Comparison of ENCODE assay signal across 21 cellular contexts in genomic region chr1:244989813-244990212, GRCh38.
DNase-seq lines count a peak whose midpoint lies in the region; ATAC-seq, FAIRE-seq and TF ChIP-seq lines count a peak whose summit lies in the region.
"Had no signal": no experiment of that assay in that cellular context is flagged by ENCODE, and none has a peak within 500 bp of the region (broad histone marks: within the 10 kb centered on the region; RNA-seq: fewer than 3 reads in every experiment).

No MANE protein-coding gene starts in this region.

- H3K27ac ChIP-seq in endothelial cell of umbilical vein (ENCODE audit: insufficient read depth, low read depth, low read length) (peak overlapping the region; percentile 34), esophagus squamous epithelium (no peak overlapping the region)
- H3K27ac ChIP-seq: HL-60, SJCRH30 had no signal

- TF ChIP-seq POLR2A in endothelial cell of umbilical vein (IDR thresholded peaks at IDR 0.05; ENCODE audit: low read depth, low read length), result no peak
- no peak for TF ChIP-seq POLR2A in esophagus squamous epithelium (IDR thresholded peaks at IDR 0.05)

- H3K4me1 ChIP-seq in endothelial cell of umbilical vein (ENCODE audit: control insufficient read depth, extremely low read depth, insufficient read depth, low read length) (peaks cover 24% of the 10 kb centered on the region), esophagus squamous epithelium (no peaks in the 10 kb centered on the region)
- H3K4me1 ChIP-seq: BE2C, SJCRH30 had no signal

- H4K20me1 ChIP-seq in endothelial cell of umbilical vein (replicated peaks; ENCODE audit: control insufficient read depth, extremely low read depth, insufficient read depth, low read length), result no peaks in the 10 kb centered on the region

- H3K9me3 ChIP-seq in endothelial cell of umbilical vein (replicated peaks; ENCODE audit: control insufficient read depth, insufficient read depth, low read length) (no peaks in the 10 kb centered on the region), esophagus squamous epithelium (no peaks in the 10 kb centered on the region)
- H3K9me3 ChIP-seq: BE2C, SJCRH30 had no signal

- dilution Hi-C loops in endothelial cell of umbilical vein (cut with MboI; ENCODE audit: extremely low pct_ligation_motif_present, low sequenced_read_pairs), result no loop called here

- POLR2A ChIA-PET in endothelial cell of umbilical vein (lab: Charles Lee) (no interaction called here), WTC11 (lab: Charles Lee) (no interaction called here)

- peak overlapping the region; percentile 5 for H3K4me2 ChIP-seq in endothelial cell of umbilical vein (ENCODE audit: insufficient read depth, low read length)

- no peaks in the 10 kb centered on the region for H3K27me3 Mint-ChIP-seq in WTC11 (ENCODE audit: low read depth)

- WGBS in esophagus squamous epithelium, 2 donors, result 74 to 80% methylated on average over 7 of the region's 7 CpGs

- H3K9ac ChIP-seq in endothelial cell of umbilical vein (replicated peaks; ENCODE audit: extremely low read depth, insufficient read depth, low read length), result no peak overlapping the region

- intact Hi-C loops in endothelial cell of umbilical vein (cut with micrococcal nuclease), result loop anchor here (1.0 kb wide), 1 partner anchor 19 kb away; no protein-coding TSS in a partner anchor
- intact Hi-C loops in Right ventricle myocardium superior (cut with DNase I), result no loop called here
- intact Hi-C loops in esophagus squamous epithelium (cut with DNase I), result no loop called here

- no peaks in the 10 kb centered on the region for H3K9me1 ChIP-seq in endothelial cell of umbilical vein (replicated peaks; ENCODE audit: control insufficient read depth, extremely low read depth, insufficient read depth, low read length)

- H3K4me1 Mint-ChIP-seq in WTC11, result no peaks in the 10 kb centered on the region

- H3K27ac Mint-ChIP-seq in WTC11, result no peak overlapping the region

- no peaks in the 10 kb centered on the region for H3K36me3 Mint-ChIP-seq in WTC11

- BruUV-seq in endothelial cell of umbilical vein (replicated peaks; lab: Mats Ljungman, UMichigan), result no TSS peak

- no peaks in the 10 kb centered on the region for H3K27me3 ChIP-seq in endothelial cell of umbilical vein (ENCODE audit: control insufficient read depth in 2 of 2, insufficient read depth in 2 of 2, low read length in 2 of 2)
- H3K27me3 ChIP-seq in esophagus squamous epithelium, result no peaks in the 10 kb centered on the region
- H3K27me3 ChIP-seq: BE2C, SJCRH30 had no signal

- H3K4me3 ChIP-seq in endothelial cell of umbilical vein (replicated peaks in 1 of 3; ENCODE audit: insufficient read depth in 1 of 3, low read depth in 1 of 3, low read length in 3 of 3) (no peak overlapping the region), esophagus squamous epithelium (no peak overlapping the region)
- H3K4me3 ChIP-seq: SJCRH30 had no signal

- H3K9me3 Mint-ChIP-seq in WTC11, result no peaks in the 10 kb centered on the region

- H2AFZ ChIP-seq in endothelial cell of umbilical vein (ENCODE audit: low read depth, low read length), result no peak overlapping the region

- no peak overlapping the region for H3K4me3 Mint-ChIP-seq in WTC11

- TF ChIP-seq CTCF in endothelial cell of umbilical vein (IDR thresholded peaks at IDR 0.05; ENCODE audit: extremely low read depth in 1 of 2, insufficient read depth in 1 of 2, low read depth in 1 of 2, low read length in 2 of 2) (no peak), esophagus squamous epithelium (IDR thresholded peaks at IDR 0.05) (no peak), WTC11 (IDR thresholded peaks at IDR 0.05) (no peak)

- FAIRE-seq in RCC 7860 (lab: Jason Lieb, UNC) (peak; percentile 90), endothelial cell of umbilical vein (lab: Jason Lieb, UNC) (peak; percentile 76)

- DNase-seq in ELR (ENCODE audit: low read depth), result peak; percentile 61
- DNase-seq in RCC 7860 (ENCODE audit: low spot score), result peak; percentile 82
- peak; percentile 35 for DNase-seq in endothelial cell of umbilical vein (ENCODE audit: low read depth, low spot score)
- DNase-seq in lung microvascular endothelial cell (ENCODE audit: low read depth in 2 of 2), result peak; percentile 76 to 91
- DNase-seq in NCI-H2171 treated with DMSO at 0.1 percent for 48 hours (lab: John Stamatoyannopoulos, UW), result no peak
- no peak for DNase-seq in Right ventricle myocardium superior
- no peak for DNase-seq in esophagus squamous epithelium (lab: John Stamatoyannopoulos, UW)
- no peak for DNase-seq in WTC11 (ENCODE audit: low spot score)
- DNase-seq: activated gamma-delta T cell treated with Interleukin-2 at 50 U/mL for 16 hours; aorta; BE2C; cortex of kidney; DND-41; Kasumi-1; left ventricle myocardium superior; NCI-H1694 treated with DMSO at 0.1 percent for 48 hours; NCI-H446 treated with DMSO at 0.1 percent for 48 hours; SJCRH30; stimulated activated CD4-positive, alpha-beta T cell treated with anti-CD3 and anti-CD28 coated beads, Interleukin-2, amount 100 ng/mL, for 48 hours; T-helper 9 cell had no signal

- H3K36me3 ChIP-seq in endothelial cell of umbilical vein (ENCODE audit: control insufficient read depth in 2 of 2, extremely low read depth in 1 of 2, insufficient read depth in 2 of 2, low read length in 2 of 2) (no peaks in the 10 kb centered on the region), esophagus squamous epithelium (peaks cover 0 to 2% (median 0%) of the 10 kb centered on the region in 3 donors)
- H3K36me3 ChIP-seq: BE2C, SJCRH30 had no signal

- no peak for ATAC-seq in Right ventricle myocardium superior (ENCODE audit: poor library complexity)
- ATAC-seq in WTC11, result no peak
- ATAC-seq: left ventricle myocardium superior had no signal

- no peaks in the 10 kb centered on the region for H3K79me2 ChIP-seq in endothelial cell of umbilical vein (ENCODE audit: control insufficient read depth, insufficient read depth, low read length)

- CTCF ChIA-PET in endothelial cell of umbilical vein (lab: Charles Lee), result interaction anchor here (0.8 to 2.9 kb wide), 2 partner anchors 53 to 188 kb away, joined by 3 to 14 read pairs; no protein-coding TSS in a partner anchor
- CTCF ChIA-PET in WTC11 (lab: Charles Lee), result no interaction called here

TF ChIP-seq in endothelial cell of umbilical vein, 7 proteins besides CTCF, POLR2A, EP300 and RAD21:
- TF ChIP-seq, protein P1, sequence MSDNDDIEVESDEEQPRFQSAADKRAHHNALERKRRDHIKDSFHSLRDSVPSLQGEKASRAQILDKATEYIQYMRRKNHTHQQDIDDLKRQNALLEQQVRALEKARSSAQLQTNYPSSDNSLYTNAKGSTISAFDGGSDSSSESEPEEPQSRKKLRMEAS (IDR thresholded peaks at IDR 0.05; ENCODE audit: insufficient read depth, insufficient read length), result no peak
- TF ChIP-seq MYC (IDR thresholded peaks at IDR 0.05; ENCODE audit: low read depth, low read length), result no peak
- peak; percentile 70 for TF ChIP-seq JUN (IDR thresholded peaks at IDR 0.05; ENCODE audit: borderline replicate concordance, insufficient read depth, insufficient read length, low read depth)
TF ChIP-seq in endothelial cell of umbilical vein: peak in this region for 1.

TF ChIP-seq in WTC11, 78 proteins besides CTCF, POLR2A, EP300 and RAD21:
- TF ChIP-seq, protein P2, sequence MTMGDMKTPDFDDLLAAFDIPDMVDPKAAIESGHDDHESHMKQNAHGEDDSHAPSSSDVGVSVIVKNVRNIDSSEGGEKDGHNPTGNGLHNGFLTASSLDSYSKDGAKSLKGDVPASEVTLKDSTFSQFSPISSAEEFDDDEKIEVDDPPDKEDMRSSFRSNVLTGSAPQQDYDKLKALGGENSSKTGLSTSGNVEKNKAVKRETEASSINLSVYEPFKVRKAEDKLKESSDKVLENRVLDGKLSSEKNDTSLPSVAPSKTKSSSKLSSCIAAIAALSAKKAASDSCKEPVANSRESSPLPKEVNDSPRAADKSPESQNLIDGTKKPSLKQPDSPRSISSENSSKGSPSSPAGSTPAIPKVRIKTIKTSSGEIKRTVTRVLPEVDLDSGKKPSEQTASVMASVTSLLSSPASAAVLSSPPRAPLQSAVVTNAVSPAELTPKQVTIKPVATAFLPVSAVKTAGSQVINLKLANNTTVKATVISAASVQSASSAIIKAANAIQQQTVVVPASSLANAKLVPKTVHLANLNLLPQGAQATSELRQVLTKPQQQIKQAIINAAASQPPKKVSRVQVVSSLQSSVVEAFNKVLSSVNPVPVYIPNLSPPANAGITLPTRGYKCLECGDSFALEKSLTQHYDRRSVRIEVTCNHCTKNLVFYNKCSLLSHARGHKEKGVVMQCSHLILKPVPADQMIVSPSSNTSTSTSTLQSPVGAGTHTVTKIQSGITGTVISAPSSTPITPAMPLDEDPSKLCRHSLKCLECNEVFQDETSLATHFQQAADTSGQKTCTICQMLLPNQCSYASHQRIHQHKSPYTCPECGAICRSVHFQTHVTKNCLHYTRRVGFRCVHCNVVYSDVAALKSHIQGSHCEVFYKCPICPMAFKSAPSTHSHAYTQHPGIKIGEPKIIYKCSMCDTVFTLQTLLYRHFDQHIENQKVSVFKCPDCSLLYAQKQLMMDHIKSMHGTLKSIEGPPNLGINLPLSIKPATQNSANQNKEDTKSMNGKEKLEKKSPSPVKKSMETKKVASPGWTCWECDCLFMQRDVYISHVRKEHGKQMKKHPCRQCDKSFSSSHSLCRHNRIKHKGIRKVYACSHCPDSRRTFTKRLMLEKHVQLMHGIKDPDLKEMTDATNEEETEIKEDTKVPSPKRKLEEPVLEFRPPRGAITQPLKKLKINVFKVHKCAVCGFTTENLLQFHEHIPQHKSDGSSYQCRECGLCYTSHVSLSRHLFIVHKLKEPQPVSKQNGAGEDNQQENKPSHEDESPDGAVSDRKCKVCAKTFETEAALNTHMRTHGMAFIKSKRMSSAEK (CRISPR knock-in tag; IDR thresholded peaks at IDR 0.05; ENCODE audit: borderline replicate concordance), result no peak
- TF ChIP-seq ZNF263 (CRISPR knock-in tag; IDR thresholded peaks at IDR 0.05; ENCODE audit: low read depth), result no peak
- TF ChIP-seq GRHL2 (CRISPR knock-in tag; IDR thresholded peaks at IDR 0.05; ENCODE audit: insufficient replicate concordance, severe bottlenecking), result no peak
- TF ChIP-seq PRRX2 (CRISPR knock-in tag; IDR thresholded peaks at IDR 0.05), result no peak
- no peak for TF ChIP-seq ZNF219 (CRISPR knock-in tag; IDR thresholded peaks at IDR 0.05; ENCODE audit: borderline replicate concordance)

Comparison
In these comparisons a context has a peak if more than half of its experiments do, and no peak if none do; other contexts are left out.
1. DNase-seq: peak in ELR (single experiment), RCC 7860 (single experiment), endothelial cell of umbilical vein (single experiment) and lung microvascular endothelial cell (2 of 2); none in NCI-H2171 treated with DMSO at 0.1 percent for 48 hours (single experiment), Right ventricle myocardium superior (single experiment), esophagus squamous epithelium (single experiment) and WTC11 (single experiment).